In the genomic region with DNA sequence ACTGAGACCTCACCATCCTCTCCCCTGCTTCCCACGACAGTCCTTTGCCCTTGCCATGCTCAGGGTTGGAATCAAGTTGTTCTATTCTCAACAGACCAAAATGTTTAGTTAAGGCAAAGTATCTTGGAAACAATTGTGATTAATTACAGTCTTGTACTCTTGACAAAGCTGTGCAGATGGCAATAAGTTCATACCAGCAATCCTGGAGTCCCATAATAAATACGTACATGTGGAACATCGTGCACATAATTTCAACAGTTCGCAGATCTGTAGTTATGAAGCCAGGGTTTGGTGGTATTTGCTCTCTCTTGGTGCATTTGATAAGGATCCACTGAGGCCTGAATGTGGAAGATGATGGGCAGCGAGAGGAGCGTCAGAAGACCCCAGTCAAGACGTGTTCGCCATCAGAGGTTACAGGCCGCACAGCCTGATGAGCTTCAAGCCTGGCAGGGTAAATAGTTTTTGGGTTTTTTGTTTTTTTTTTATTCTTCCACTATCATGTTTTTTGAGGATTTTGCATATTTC, we compare ENCODE assay signal across 15 cellular contexts. TPM values are rescaled to one million over a fixed set of nuclear protein-coding genes. Genes with fewer than 3 reads are reported as not detected.
A peak's percentile ranks its signal among the peaks of the same experiment; 100 is the strongest.
DNase-seq lines count a peak whose midpoint lies in the region; ATAC-seq and TF ChIP-seq lines count a peak whose summit lies in the region.
"Had no signal": no experiment of that assay in that cellular context is flagged by ENCODE, and none has a peak within 500 bp of the region (broad histone marks: within the 10 kb centered on the region; RNA-seq: fewer than 3 reads in every experiment).

No MANE protein-coding gene starts in this region.

- H3K27me3 Mint-ChIP-seq in progenitor cell of endocrine pancreas, result no peaks in the 10 kb centered on the region

- DNase-seq in heart right ventricle (no peak), Right ventricle myocardium superior (no peak), right cardiac atrium (no peak), progenitor cell of endocrine pancreas (ENCODE audit: low spot score, unreplicated experiment) (no peak), vagina (ENCODE audit: extremely low spot score in 2 of 2) (peak in 1 of 2 donors; percentile 44), AG20443 (ENCODE audit: low spot score) (no peak), RPMI8226 (no peak)
- DNase-seq: ACHN; activated CD4-positive, CD25-positive, alpha-beta regulatory T cell; activated naive CD4-positive, alpha-beta T cell treated with anti-CD3 and anti-CD28 coated beads for 36 hours; NCI-H82; Peyer's patch; stimulated activated CD4-positive, alpha-beta T cell treated with anti-CD3 and anti-CD28 coated beads, Interleukin-15, amount 100 ng/mL, for 24 hours; T-helper 1 cell had no signal

- H3K4me3 Mint-ChIP-seq in progenitor cell of endocrine pancreas (ENCODE audit: low read depth), result no peak overlapping the region
- H3K4me3 Mint-ChIP-seq: activated naive CD4-positive, alpha-beta T cell treated with anti-CD3 and anti-CD28 coated beads for 36 hours had no signal

- TF ChIP-seq POLR2A in vagina (IDR thresholded peaks at IDR 0.05), result no peak

- TF ChIP-seq CTCF in heart right ventricle (IDR thresholded peaks at IDR 0.05), result no peak
- no peak for TF ChIP-seq CTCF in progenitor cell of endocrine pancreas (IDR thresholded peaks at IDR 0.05; ENCODE audit: unreplicated experiment)
- TF ChIP-seq CTCF in vagina (IDR thresholded peaks at IDR 0.05), result no peak

- H3K9me3 Mint-ChIP-seq in progenitor cell of endocrine pancreas (ENCODE audit: low read depth), result no peaks in the 10 kb centered on the region
- H3K9me3 Mint-ChIP-seq: activated naive CD4-positive, alpha-beta T cell treated with anti-CD3 and anti-CD28 coated beads for 36 hours had no signal

- ATAC-seq in heart right ventricle (no peak), Right ventricle myocardium superior (ENCODE audit: poor library complexity) (no peak), right cardiac atrium (no peak), HG03095 (IDR thresholded peaks at IDR 0.05; ENCODE audit: unreplicated experiment) (no peak)

- peak overlapping the region; percentile 26 for H3K27ac Mint-ChIP-seq in progenitor cell of endocrine pancreas
- H3K27ac Mint-ChIP-seq: activated naive CD4-positive, alpha-beta T cell treated with anti-CD3 and anti-CD28 coated beads for 36 hours had no signal

- H3K4me1 Mint-ChIP-seq in progenitor cell of endocrine pancreas (ENCODE audit: low read depth), result peaks cover 9% of the 10 kb centered on the region

- H3K27me3 ChIP-seq in heart right ventricle (no peaks in the 10 kb centered on the region), right cardiac atrium (ENCODE audit: control insufficient read depth, insufficient read depth) (no peaks in the 10 kb centered on the region), vagina (no peaks in the 10 kb centered on the region)
- H3K27me3 ChIP-seq: Peyer's patch had no signal

- 91 to 97% methylated on average over 9 of the region's 9 CpGs for WGBS in heart right ventricle, 2 donors
- 95% methylated on average over 9 of the region's 9 CpGs for WGBS in right cardiac atrium

- peaks cover 41% of the 10 kb centered on the region for H3K36me3 Mint-ChIP-seq in progenitor cell of endocrine pancreas (ENCODE audit: insufficient read depth)

- H3K9me3 ChIP-seq in heart right ventricle (no peaks in the 10 kb centered on the region), right cardiac atrium (ENCODE audit: control insufficient read depth, low read length) (no peaks in the 10 kb centered on the region), vagina (no peaks in the 10 kb centered on the region)
- H3K9me3 ChIP-seq: Peyer's patch had no signal

- H3K4me1 ChIP-seq in heart right ventricle, result peaks cover 16 to 89% (median 76%) of the 10 kb centered on the region in 9 donors
- peaks cover 18% of the 10 kb centered on the region for H3K4me1 ChIP-seq in right cardiac atrium (ENCODE audit: control insufficient read depth, insufficient read depth, low read length)
- H3K4me1 ChIP-seq in vagina, result peaks cover 78% of the 10 kb centered on the region

- H3K36me3 ChIP-seq in heart right ventricle (peaks cover 0 to 69% (median 28%) of the 10 kb centered on the region in 9 donors), vagina (peaks cover 0 to 15% of the 10 kb centered on the region in 2 donors)

- H3K27ac ChIP-seq in heart right ventricle (peak overlapping the region in 8 of 10 donors; percentile 46 to 94 (median 76)), right cardiac atrium (ENCODE audit: low read length) (peak overlapping the region; percentile 54), vagina (peak overlapping the region; percentile 71)

- intact Hi-C loops in heart right ventricle (cut with DNase I) (loop anchor here in 1 of 10 donors (5.0 kb wide), 2 partner anchors 33 to 113 kb away; no protein-coding TSS in a partner anchor), Right ventricle myocardium superior (cut with DNase I) (no loop called here), right cardiac atrium (cut with DNase I) (no loop called here), vagina (cut with DNase I) (no loop called here)

- H3K4me3 ChIP-seq in heart right ventricle (no peak overlapping the region), right cardiac atrium (ENCODE audit: low read length) (no peak overlapping the region), vagina (no peak overlapping the region)
- H3K4me3 ChIP-seq: Peyer's patch had no signal

RNA-seq across cellular contexts. Expression of gene EML6, which starts 52.9 kb away (rescaled TPM):
- total RNA-seq in heart right ventricle (1 to 10 TPM in 2 of 10 donors, under 1 TPM in 8; 0.12 to 1.5 (median 0.32) TPM), Right ventricle myocardium superior (0.56 TPM), right cardiac atrium (1 to 10 TPM in 2 of 4 donors, under 1 TPM in 2; 0.26 to 1.5 (median 0.89) TPM), progenitor cell of endocrine pancreas (2.6 and 4.0 TPM in 2 replicates), vagina (1.7 TPM)
- polyA plus RNA-seq in heart right ventricle (under 1 TPM; 0.07 to 0.22 TPM), right cardiac atrium (0.43 TPM)
